In genomic region chr15:32723171-32723948, GRCh38 we compare ENCODE assay signal across 12 cellular contexts. TPM values are rescaled to one million over a fixed set of nuclear protein-coding genes. Genes with fewer than 3 reads are reported as not detected.
DNase-seq lines count a peak whose midpoint lies in the region; ATAC-seq, FAIRE-seq and TF ChIP-seq lines count a peak whose summit lies in the region.
"Had no signal": no experiment of that assay in that cellular context is flagged by ENCODE, and none has a peak within 500 bp of the region (broad histone marks: within the 10 kb centered on the region; RNA-seq: fewer than 3 reads in every experiment).

No MANE protein-coding gene starts in this region.

- H3K4me1 ChIP-seq in A549 = 0 out of 3 replicates have a peak, but pooled peaks cover 6% of the 10 kb centered on the region
- no peaks in the 10 kb centered on the region for H3K4me1 ChIP-seq in naive thymus-derived CD4-positive, alpha-beta T cell (ENCODE audit: control insufficient read depth in 2 of 2, insufficient read depth in 2 of 2, low read length in 2 of 2)

- no peak for DNase-seq in A549 (ENCODE audit: low read depth in 1 of 2, low spot score in 1 of 2)
- DNase-seq in HFFc6 = no peak
- DNase-seq in OCI-M1 (lab: John Stamatoyannopoulos, UW) = no peak
- no peak for DNase-seq in putamen (ENCODE audit: low spot score)
- DNase-seq in naive thymus-derived CD4-positive, alpha-beta T cell = no peak
- no peak for DNase-seq in CD1c-positive myeloid dendritic cell (ENCODE audit: extremely low spot score)
- DNase-seq: glutamatergic neuron, KBM-7, NCI-H524 treated with DMSO at 0.1 percent for 48 hours had no signal

- 69% methylated on average over 2 of the region's 2 CpGs for WGBS in A549 (ENCODE audit: missing lambda C conversion rate)

- no peaks in the 10 kb centered on the region for H3K36me3 ChIP-seq in naive thymus-derived CD4-positive, alpha-beta T cell (ENCODE audit: control insufficient read depth in 2 of 3, insufficient read depth in 3 of 3, low read length in 3 of 3)

- no peak overlapping the region for H3K4me2 ChIP-seq in A549

- peaks cover 88% of the 10 kb centered on the region for H3K4me1 Mint-ChIP-seq in HFFc6 (ENCODE audit: low read depth)
- peaks cover 6 to 13% (median 10%) of the 10 kb centered on the region in 7 donors for H3K4me1 Mint-ChIP-seq in naive thymus-derived CD4-positive, alpha-beta T cell

- no peak for TF ChIP-seq RAD21 in A549 (conservative IDR thresholded peaks at IDR 0.05 in 1 of 2, IDR thresholded peaks at IDR 0.05 in 1 of 2)

- H3K4me3 Mint-ChIP-seq in HFFc6 = peak overlapping the region; percentile 97
- H3K4me3 Mint-ChIP-seq in naive thymus-derived CD4-positive, alpha-beta T cell = no peak overlapping the region
- H3K4me3 Mint-ChIP-seq: dendritic cell treated with granulocyte-macrophage colony-stimulating factor and Interleukin-4, amounts not matched to agents 40 ng/mL and 50 ng/mL, for 4 days had no signal

- H3K9me3 Mint-ChIP-seq in HFFc6 = peaks cover 43% of the 10 kb centered on the region
- H3K9me3 Mint-ChIP-seq in naive thymus-derived CD4-positive, alpha-beta T cell = peaks cover 0 to 9% (median 4%) of the 10 kb centered on the region in 11 donors

- H3K27ac Mint-ChIP-seq in HFFc6 = peak overlapping the region; percentile 96
- no peak overlapping the region for H3K27ac Mint-ChIP-seq in naive thymus-derived CD4-positive, alpha-beta T cell
- H3K27ac Mint-ChIP-seq: dendritic cell treated with granulocyte-macrophage colony-stimulating factor and Interleukin-4, amounts not matched to agents 40 ng/mL and 50 ng/mL, for 4 days had no signal

- ATAC-seq in A549 = no peak
- peak; percentile 96 for ATAC-seq in GM18909 (IDR thresholded peaks at IDR 0.05; ENCODE audit: poor library complexity, unreplicated experiment)
- peak; percentile 97 for ATAC-seq in HG03378 (IDR thresholded peaks at IDR 0.05; ENCODE audit: unreplicated experiment)
- no peak for ATAC-seq in naive thymus-derived CD4-positive, alpha-beta T cell

- POLR2A ChIA-PET in A549 (lab: Yijun Ruan, JAX) = no interaction called here
- POLR2A ChIA-PET in naive thymus-derived CD4-positive, alpha-beta T cell (lab: Charles Lee) = no interaction called here

- TF ChIP-seq EP300 in A549 (IDR thresholded peaks at IDR 0.05) = no peak

- FAIRE-seq in A549 (lab: Jason Lieb, UNC) = peak; percentile 39

- no peaks in the 10 kb centered on the region for H3K27me3 ChIP-seq in naive thymus-derived CD4-positive, alpha-beta T cell (ENCODE audit: control insufficient read depth in 2 of 2, insufficient read depth in 2 of 2, low read length in 2 of 2)

- intact Hi-C loops in naive thymus-derived CD4-positive, alpha-beta T cell (cut with micrococcal nuclease) = no loop called here

- TF ChIP-seq POLR2A in A549 (IDR thresholded peaks at IDR 0.05; ENCODE audit: low read length) = no peak

- H3K27me3 Mint-ChIP-seq in HFFc6 (ENCODE audit: insufficient read depth) = peaks cover 56% of the 10 kb centered on the region
- H3K27me3 Mint-ChIP-seq in naive thymus-derived CD4-positive, alpha-beta T cell = peaks cover 65 to 75% (median 70%) of the 10 kb centered on the region in 5 donors

- H3K4me3 ChIP-seq in A549 = no peak overlapping the region
- H3K4me3 ChIP-seq in naive thymus-derived CD4-positive, alpha-beta T cell (ENCODE audit: low read length) = no peak overlapping the region

- no peak overlapping the region for H3K27ac ChIP-seq in A549
- H3K27ac ChIP-seq in naive thymus-derived CD4-positive, alpha-beta T cell (ENCODE audit: low read depth, low read length) = no peak overlapping the region

- H3K36me3 Mint-ChIP-seq in HFFc6 (ENCODE audit: low read depth) = peaks cover 98% of the 10 kb centered on the region
- no peaks in the 10 kb centered on the region for H3K36me3 Mint-ChIP-seq in naive thymus-derived CD4-positive, alpha-beta T cell

- TF ChIP-seq CTCF in A549 (IDR thresholded peaks at IDR 0.05) = no peak
- no peak for TF ChIP-seq CTCF in HFFc6 (IDR thresholded peaks at IDR 0.05)

- H3K9me3 ChIP-seq in A549 = peaks cover 4% of the 10 kb centered on the region; the same call in 1 of the 3 replicates
- H3K9me3 ChIP-seq in naive thymus-derived CD4-positive, alpha-beta T cell (ENCODE audit: control insufficient read depth in 2 of 3, low read length in 3 of 3) = no peaks in the 10 kb centered on the region

- CTCF ChIA-PET in A549 (lab: Yijun Ruan, JAX) = interaction anchor here (0.6 to 3.2 kb wide), 8 partner anchors 10 to 674 kb away, joined by 3 to 23 read pairs (median 4); no protein-coding TSS in a partner anchor
- CTCF ChIA-PET in naive thymus-derived CD4-positive, alpha-beta T cell (lab: Charles Lee) = no interaction called here

TF ChIP-seq in A549, 52 proteins besides CTCF, POLR2A, EP300 and RAD21:
- TF ChIP-seq HOXB13 (CRISPR knock-in tag; IDR thresholded peaks at IDR 0.05; ENCODE audit: low read depth) = no peak

RNA-seq across cellular contexts. Expression of gene GREM1, which starts 5.6 kb away (rescaled TPM):
- polyA plus RNA-seq in A549 (2011; rRNA removed) (10.5 and 11.0 TPM in 2 replicates), A549 (2017; fragmentation: RNase III; extraction: RNeasy Plus Mini Kit Qiagen cat#74134 plus additional on column Dnase treatment) (3.4 to 4.4 TPM (median 3.5 TPM) in 3 replicates)
- polyA plus RNA-seq in A549 (2012; cell fraction: cytosol; rRNA removed) = 2.1 and 3.2 TPM in 2 replicates
- polyA plus RNA-seq in A549 (2012; cell fraction: nucleus; rRNA removed) = 1.0 and 1.5 TPM in 2 replicates
- 19.5 and 21.2 TPM in 2 replicates for polyA minus RNA-seq in A549 (2011; rRNA and poly(A)+ RNA removed)
- total RNA-seq in HFFc6 (2021; fragmentation: NEBNext Ultra II Directional; extraction: Animal tissue kit (Norgen Biotek cat#: 25700)) = 1,000 to 10,000 TPM; 2,146 to 4,099 (median 3,549) TPM
- not detected for total RNA-seq in naive thymus-derived CD4-positive, alpha-beta T cell
- not detected for polyA plus RNA-seq in naive thymus-derived CD4-positive, alpha-beta T cell

Comparison
In these comparisons a context has a peak if more than half of its experiments do, and no peak if none do; other contexts are left out.
1. ATAC-seq: peak in GM18909 (single experiment) and HG03378 (single experiment); none in A549 (0 of 2) and naive thymus-derived CD4-positive, alpha-beta T cell (single experiment).
2. RNA of gene GREM1, which starts 5.6 kb away (total RNA-seq): 2,146 to 4,099 TPM in HFFc6; not detected in naive thymus-derived CD4-positive, alpha-beta T cell; every median in the first group is over 1,000 times any median in the second.